In the genomic region with DNA sequence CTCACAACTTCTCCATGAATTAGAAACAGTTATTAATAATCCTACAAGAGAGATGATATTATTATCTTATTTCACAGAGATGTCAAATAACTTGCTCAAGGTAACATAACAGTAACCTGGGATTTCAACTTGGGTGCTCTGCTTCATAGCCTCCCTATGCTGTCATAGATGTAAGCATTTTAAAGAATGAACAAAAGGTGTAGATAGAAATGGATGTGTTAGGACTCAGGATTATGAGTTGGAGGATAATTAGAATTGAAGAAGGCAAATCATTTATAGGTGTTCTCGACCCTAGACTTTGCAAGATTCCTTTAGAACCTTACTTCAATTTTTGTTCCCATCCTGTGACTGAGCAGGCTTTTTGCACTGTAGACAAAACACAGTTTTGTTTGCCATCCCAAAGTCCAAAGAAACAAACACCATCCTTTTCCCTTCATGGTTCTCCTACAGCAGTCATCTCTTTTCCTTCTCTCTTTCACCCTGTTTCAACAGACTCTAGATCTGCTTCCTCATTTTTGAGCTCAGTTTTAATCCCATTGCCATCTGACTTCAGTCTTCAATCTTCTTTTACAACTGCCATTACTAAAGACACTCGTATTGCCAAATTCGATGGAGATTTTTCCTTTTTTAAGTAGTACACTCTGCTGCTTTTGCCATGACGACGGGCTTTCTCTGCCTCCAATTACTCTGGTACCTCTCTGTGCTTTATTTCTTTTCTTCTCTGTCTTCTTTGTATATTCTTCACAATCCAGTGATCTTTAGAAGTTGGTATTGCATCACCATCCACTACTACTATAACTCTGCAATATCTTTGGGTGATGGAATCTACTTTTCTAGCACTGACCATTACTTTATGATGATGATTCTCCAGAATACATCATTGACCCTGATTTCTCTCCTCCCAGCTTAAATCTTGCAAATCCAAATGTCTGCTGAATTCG, we compare ENCODE assay signal across 10 cellular contexts. TPM values are rescaled to one million over a fixed set of nuclear protein-coding genes. Genes with fewer than 3 reads are reported as not detected.
DNase-seq lines count a peak whose midpoint lies in the region; ATAC-seq and TF ChIP-seq lines count a peak whose summit lies in the region.
"Had no signal": no experiment of that assay in that cellular context is flagged by ENCODE, and none has a peak within 500 bp of the region (broad histone marks: within the 10 kb centered on the region; RNA-seq: fewer than 3 reads in every experiment).

No MANE protein-coding gene starts in this region.

- H3K4me1 ChIP-seq in right lobe of liver, result peaks cover 0 to 27% (median 10%) of the 10 kb centered on the region in 4 donors
- H3K4me1 ChIP-seq in thoracic aorta (ENCODE audit: control insufficient read depth in 1 of 2, low read depth in 2 of 2), result peaks cover 12 to 43% of the 10 kb centered on the region in 2 donors
- peaks cover 1% of the 10 kb centered on the region for H3K4me1 ChIP-seq in mesendoderm (ENCODE audit: control insufficient read depth, low read depth, low read length)

- H2AK5ac ChIP-seq in mesendoderm (ENCODE audit: low read length), result no peak overlapping the region

- no peak overlapping the region for H4K8ac ChIP-seq in mesendoderm (ENCODE audit: low read depth, low read length)

- no peaks in the 10 kb centered on the region for H3K79me2 ChIP-seq in mesendoderm (ENCODE audit: control insufficient read depth, insufficient read depth, low read length)

- TF ChIP-seq CTCF in brain (conservative IDR thresholded peaks at IDR 0.05), result no peak
- no peak for TF ChIP-seq CTCF in right lobe of liver (IDR thresholded peaks at IDR 0.05)
- TF ChIP-seq CTCF in thoracic aorta (IDR thresholded peaks at IDR 0.05), result no peak

- no peak overlapping the region for H3K18ac ChIP-seq in mesendoderm (ENCODE audit: low read length)

- peaks cover 0 to 35% (median 12%) of the 10 kb centered on the region in 4 donors for H3K36me3 ChIP-seq in right lobe of liver
- H3K36me3 ChIP-seq in thoracic aorta, result peaks cover 4% of the 10 kb centered on the region
- H3K36me3 ChIP-seq in mesendoderm (ENCODE audit: control insufficient read depth, insufficient read depth, low read length), result no peaks in the 10 kb centered on the region
- H3K36me3 ChIP-seq: gastrocnemius medialis had no signal

- H3K27me3 Mint-ChIP-seq in brain, result no peaks in the 10 kb centered on the region

- no peak overlapping the region for H2BK120ac ChIP-seq in mesendoderm (ENCODE audit: low read depth, low read length)

- H3K27ac ChIP-seq in right lobe of liver, result peak overlapping the region; percentile 89 to 94 (median 94)
- H3K27ac ChIP-seq in thoracic aorta, result peak overlapping the region; percentile 56 to 65
- H3K27ac ChIP-seq in mesendoderm (ENCODE audit: low read depth, low read length), result no peak overlapping the region
- H3K27ac ChIP-seq: gastrocnemius medialis had no signal

- H2BK5ac ChIP-seq in mesendoderm (ENCODE audit: low read length), result no peak overlapping the region

- no peak overlapping the region for H3K23ac ChIP-seq in mesendoderm (ENCODE audit: low read length)

- DNase-seq in NOMO-1 treated with dmso at 0.1 percent for 144 hours (lab: John Stamatoyannopoulos, UW; ENCODE audit: unreplicated experiment), result peak; percentile 58
- no peak for DNase-seq in right lobe of liver
- DNase-seq in thoracic aorta (ENCODE audit: low spot score), result no peak
- no peak for DNase-seq in H4 (ENCODE audit: low spot score)
- DNase-seq in mesendoderm, result no peak
- DNase-seq: gastrocnemius medialis, retina had no signal

- H3K79me1 ChIP-seq in mesendoderm (ENCODE audit: low read length), result peaks cover 1% of the 10 kb centered on the region

- ATAC-seq in right lobe of liver (peak; percentile 43 to 66 (median 58)), thoracic aorta (ENCODE audit: insufficient number of reproducible peaks, low FRiP score, low read depth) (no peak), HG02571 (IDR thresholded peaks at IDR 0.05; ENCODE audit: unreplicated experiment) (no peak), HG03025 (IDR thresholded peaks at IDR 0.05; ENCODE audit: low FRiP score, unreplicated experiment) (no peak)

- no peak overlapping the region for H3K9ac ChIP-seq in mesendoderm (ENCODE audit: low read length)

- TF ChIP-seq POLR2A in right lobe of liver (IDR thresholded peaks at IDR 0.05), result no peak

- WGBS in right lobe of liver (ENCODE audit: insufficient coverage, low coverage, low lambda C conversion rate, missing lambda C conversion rate), result 36% methylated on average over 6 of the region's 6 CpGs
- WGBS in mesendoderm (ENCODE audit: extremely low coverage, insufficient coverage, low lambda C conversion rate), result no CpG with 5 or more reads among the region's 6 CpGs

- peaks cover 0 to 3% (median 0%) of the 10 kb centered on the region in 5 experiments for H3K9me3 Mint-ChIP-seq in brain

- no peak overlapping the region for H4K5ac ChIP-seq in mesendoderm (ENCODE audit: low read length)

- H3K4me3 ChIP-seq in right lobe of liver (peak overlapping the region in 2 of 3 donors; percentile 4 to 8), thoracic aorta (peak overlapping the region; percentile 7), mesendoderm (ENCODE audit: low read length) (no peak overlapping the region)
- H3K4me3 ChIP-seq: gastrocnemius medialis had no signal

- no peaks in the 10 kb centered on the region for H3K36me3 Mint-ChIP-seq in brain

- peak overlapping the region in 4 of 5 experiments; percentile 1 to 86 (median 58) for H3K27ac Mint-ChIP-seq in brain

- H3K4ac ChIP-seq in mesendoderm (ENCODE audit: low read depth, low read length), result no peak overlapping the region

- no peak overlapping the region for H3K4me2 ChIP-seq in mesendoderm (ENCODE audit: low read length)

- no peaks in the 10 kb centered on the region for H3K27me3 ChIP-seq in right lobe of liver
- no peaks in the 10 kb centered on the region for H3K27me3 ChIP-seq in thoracic aorta (replicated peaks; ENCODE audit: insufficient read depth)
- no peaks in the 10 kb centered on the region for H3K27me3 ChIP-seq in mesendoderm (ENCODE audit: insufficient read depth, low read length, poor library complexity)
- H3K27me3 ChIP-seq: gastrocnemius medialis had no signal

- no peak overlapping the region for H3K56ac ChIP-seq in mesendoderm (ENCODE audit: low read length)

- H3K9me3 ChIP-seq in right lobe of liver, result no peaks in the 10 kb centered on the region
- H3K9me3 ChIP-seq in thoracic aorta, result no peaks in the 10 kb centered on the region
- H3K9me3 ChIP-seq: gastrocnemius medialis had no signal

- peaks cover 26% of the 10 kb centered on the region for H3K4me1 Mint-ChIP-seq in brain

- peak overlapping the region in 2 of 5 experiments; percentile 46 to 68 for H3K4me3 Mint-ChIP-seq in brain

- no peak overlapping the region for H2BK15ac ChIP-seq in mesendoderm (replicated peaks; ENCODE audit: low read depth)

- intact Hi-C loops in right lobe of liver (cut with DNase I), result no loop called here

RNA-seq across cellular contexts. Expression of gene HNMT, which starts 4.5 kb away (rescaled TPM):
- polyA plus RNA-seq in brain (ENCODE audit: insufficient read depth, low read depth, low replicate concordance), result 2.6 TPM
- total RNA-seq in right lobe of liver (100 to 1,000 TPM in 1 of 6 experiments, 10 to 100 TPM in 5; 47.2 to 101 (median 59.8) TPM), thoracic aorta (10 to 100 TPM; 57.0 to 67.2 TPM)
- 44.0 and 86.7 TPM in 2 replicates for total RNA-seq in H4 (2014; rRNA removed; shearing (Covaris generic))
- 7.8 TPM for polyA plus RNA-seq in mesendoderm (2013, experiment 1 of 2)
- polyA plus RNA-seq in mesendoderm (2013, experiment 2 of 2), result 8.8 TPM

Comparison
In these comparisons a context has a peak if more than half of its experiments do, and no peak if none do; other contexts are left out.
1. ATAC-seq: peak in right lobe of liver (4 of 4); none in thoracic aorta (single experiment), HG02571 (single experiment) and HG03025 (single experiment).